ENCODE assay signal across 8 cellular contexts in genomic region chr2:8837795-8838140, GRCh38. TPM values are rescaled to one million over a fixed set of nuclear protein-coding genes. Genes with fewer than 3 reads are reported as not detected.
DNase-seq lines count a peak whose midpoint lies in the region; ATAC-seq, FAIRE-seq and TF ChIP-seq lines count a peak whose summit lies in the region.

No MANE protein-coding gene starts in this region.

- no peaks in the 10 kb centered on the region for H3K27me3 Mint-ChIP-seq in activated T-cell treated with anti-CD3 and anti-CD28 coated beads, Interleukin-2, amount 50 U/mL, for 24 hours
- peaks cover 13% of the 10 kb centered on the region for H3K27me3 Mint-ChIP-seq in activated T-helper 2 cell treated with anti-CD3 and anti-CD28 coated beads, Interferon-gamma antibody, Interleukin-2, Interleukin-4, amounts not matched to agents 10 μg/mL and 5 μg/mL and 100 μg/mL, durations not matched to agents 14 hours and 24 hours and 36 hours (ENCODE audit: low read depth)

- no peak overlapping the region for H2AFZ ChIP-seq in HepG2 (ENCODE audit: low read length)

- no peak overlapping the region for H3K27ac ChIP-seq in HepG2 (ENCODE audit: extremely low read length, insufficient read depth, low read length)
- H3K27ac ChIP-seq in upper lobe of left lung: peak overlapping the region; percentile 84 to 92 (median 86)

- H3K4me3 ChIP-seq in HepG2 (replicated peaks in 1 of 3; ENCODE audit: insufficient read depth in 1 of 3, low read depth in 2 of 3, low read length in 3 of 3) (peak overlapping the region; percentile 35 to 92 (median 48); a peak in 5 of 6 replicates), upper lobe of left lung (peak overlapping the region in 3 of 4 donors; percentile 88 to 100 (median 94))

- in situ Hi-C loops in HepG2 (cut with HindIII; ENCODE audit: extremely low pct_ligation_motif_present, low pct_unique_long_range_greater_than_20kb): no loop called here

- TF ChIP-seq POLR2A in HepG2 (IDR thresholded peaks at IDR 0.05; ENCODE audit: insufficient read depth in 1 of 2, low read depth in 2 of 2, low read length in 2 of 2): no peak
- TF ChIP-seq POLR2A in upper lobe of left lung (IDR thresholded peaks at IDR 0.05): no peak

- no peak overlapping the region for H3K27ac Mint-ChIP-seq in activated T-cell treated with anti-CD3 and anti-CD28 coated beads, Interleukin-2, amount 50 U/mL, for 24 hours
- no peak overlapping the region for H3K27ac Mint-ChIP-seq in activated T-helper 2 cell treated with anti-CD3 and anti-CD28 coated beads, Interferon-gamma antibody, Interleukin-2, Interleukin-4, amounts not matched to agents 10 μg/mL and 5 μg/mL and 100 μg/mL, durations not matched to agents 14 hours and 24 hours and 36 hours

- no peaks in the 10 kb centered on the region; the same call in 1 of the 2 replicates for H4K20me1 ChIP-seq in HepG2 (ENCODE audit: insufficient read depth, low read length)

- no peak for TF ChIP-seq CTCF in HepG2 (CRISPR knock-in tag; IDR thresholded peaks at IDR 0.05)
- TF ChIP-seq CTCF in upper lobe of left lung (IDR thresholded peaks at IDR 0.05): no peak

- H3K9me3 ChIP-seq in HepG2 (ENCODE audit: low read length) (no peaks in the 10 kb centered on the region), upper lobe of left lung (no peaks in the 10 kb centered on the region)

- H3K9ac ChIP-seq in HepG2 (ENCODE audit: insufficient read depth, low read depth, low read length): no peak overlapping the region

- 85% methylated on average over 11 of the region's 11 CpGs for WGBS in HepG2 (ENCODE audit: low lambda C conversion rate)
- 62 to 73% methylated on average over 11 of the region's 11 CpGs for WGBS in upper lobe of left lung, 2 donors

- H3K79me2 ChIP-seq in HepG2 (ENCODE audit: insufficient read depth, low read length): peaks cover 32% of the 10 kb centered on the region

- POLR2A ChIA-PET in HepG2 (lab: Yijun Ruan, JAX): no interaction called here

- intact Hi-C loops in activated T-helper 2 cell treated with anti-CD3 and anti-CD28 coated beads, Interferon-gamma antibody, Interleukin-2, Interleukin-4, amounts not matched to agents 10 μg/mL and 5 μg/mL and 100 μg/mL, durations not matched to agents 14 hours and 24 hours and 36 hours (cut with micrococcal nuclease): loop anchor here (5.0 kb wide), 1 partner anchor 1975 kb away; the partner anchor contains the start of gene PDIA6
- intact Hi-C loops in HepG2 (cut with micrococcal nuclease; ENCODE audit: unreplicated experiment): loop anchor here (1.0 kb wide), 1 partner anchor 15 kb away; no protein-coding TSS in a partner anchor

- peak; percentile 45 for DNase-seq in activated T-cell treated with anti-CD3 and anti-CD28 coated beads, Interleukin-2, amount 50 U/mL, for 24 hours
- DNase-seq in activated T-cell treated with anti-CD3 and anti-CD28 coated beads, Interleukin-2, amount 50 U/mL, for 1 hour: no peak
- no peak for DNase-seq in activated T-helper 2 cell treated with anti-CD3 and anti-CD28 coated beads, Interferon-gamma antibody, Interleukin-2, Interleukin-4, amounts not matched to agents 10 μg/mL and 5 μg/mL and 100 μg/mL, durations not matched to agents 14 hours and 24 hours and 36 hours (ENCODE audit: low spot score)
- DNase-seq in HepG2 (ENCODE audit: low spot score) (no peak), upper lobe of left lung (no peak), HT-29 (ENCODE audit: low spot score) (no peak)

- H3K4me2 ChIP-seq in HepG2 (ENCODE audit: low read depth, low read length): peak overlapping the region; percentile 71

- peak; percentile 2; the same call in 2 of the 3 replicates for ATAC-seq in HepG2
- peak; percentile 1 to 41 for ATAC-seq in upper lobe of left lung (ENCODE audit: low FRiP score in 2 of 2)
- ATAC-seq in GM18511 (IDR thresholded peaks at IDR 0.05; ENCODE audit: unreplicated experiment): no peak
- no peak for ATAC-seq in HG02588 (IDR thresholded peaks at IDR 0.05; ENCODE audit: unreplicated experiment)

- FAIRE-seq in HepG2 (lab: Jason Lieb, UNC): no peak

- TF ChIP-seq EP300 in HepG2 (IDR thresholded peaks at IDR 0.05; ENCODE audit: low read depth in 2 of 2, low read length in 2 of 2) (no peak), HepG2 (CRISPR knock-in tag; IDR thresholded peaks at IDR 0.05; ENCODE audit: borderline replicate concordance) (no peak), upper lobe of left lung (IDR thresholded peaks at IDR 0.05) (no peak)

- H3K4me1 Mint-ChIP-seq in activated T-cell treated with anti-CD3 and anti-CD28 coated beads, Interleukin-2, amount 50 U/mL, for 24 hours (ENCODE audit: low read depth): peaks cover 41% of the 10 kb centered on the region
- H3K4me1 Mint-ChIP-seq in activated T-helper 2 cell treated with anti-CD3 and anti-CD28 coated beads, Interferon-gamma antibody, Interleukin-2, Interleukin-4, amounts not matched to agents 10 μg/mL and 5 μg/mL and 100 μg/mL, durations not matched to agents 14 hours and 24 hours and 36 hours (ENCODE audit: low read depth): peaks cover 18% of the 10 kb centered on the region

- peak overlapping the region; percentile 99 for H3K4me3 Mint-ChIP-seq in activated T-cell treated with anti-CD3 and anti-CD28 coated beads, Interleukin-2, amount 50 U/mL, for 24 hours
- H3K4me3 Mint-ChIP-seq in activated T-helper 2 cell treated with anti-CD3 and anti-CD28 coated beads, Interferon-gamma antibody, Interleukin-2, Interleukin-4, amounts not matched to agents 10 μg/mL and 5 μg/mL and 100 μg/mL, durations not matched to agents 14 hours and 24 hours and 36 hours (ENCODE audit: low read depth): peak overlapping the region; percentile 47

- BruUV-seq in HepG2 (replicated peaks; lab: Mats Ljungman, UMichigan): no TSS peak

- no peaks in the 10 kb centered on the region; a peak in 1 of 5 replicates for H3K27me3 ChIP-seq in HepG2 (ENCODE audit: control insufficient read depth in 1 of 2, insufficient read depth in 2 of 2, low read length in 2 of 2)
- H3K27me3 ChIP-seq in upper lobe of left lung: no peaks in the 10 kb centered on the region

- H3K4me1 ChIP-seq in HepG2 (ENCODE audit: insufficient read depth, low read length) (peaks cover 76% of the 10 kb centered on the region), upper lobe of left lung (peaks cover 26 to 36% (median 32%) of the 10 kb centered on the region in 4 donors)

- CTCF ChIA-PET in HepG2 (lab: Yijun Ruan, JAX; ENCODE audit: low intra/inter-chr PET ratio, low total read pairs): no interaction called here

- H3K36me3 ChIP-seq in HepG2 (replicated peaks in 1 of 2; ENCODE audit: control insufficient read depth in 1 of 2, insufficient read depth in 2 of 2, low read length in 2 of 2) (no peaks in the 10 kb centered on the region), upper lobe of left lung (no peaks in the 10 kb centered on the region)

- H3K9me3 Mint-ChIP-seq in activated T-cell treated with anti-CD3 and anti-CD28 coated beads, Interleukin-2, amount 50 U/mL, for 24 hours: no peaks in the 10 kb centered on the region
- no peaks in the 10 kb centered on the region for H3K9me3 Mint-ChIP-seq in activated T-helper 2 cell treated with anti-CD3 and anti-CD28 coated beads, Interferon-gamma antibody, Interleukin-2, Interleukin-4, amounts not matched to agents 10 μg/mL and 5 μg/mL and 100 μg/mL, durations not matched to agents 14 hours and 24 hours and 36 hours

- peaks cover 3% of the 10 kb centered on the region for H3K36me3 Mint-ChIP-seq in activated T-cell treated with anti-CD3 and anti-CD28 coated beads, Interleukin-2, amount 50 U/mL, for 24 hours (ENCODE audit: low read depth)
- no peaks in the 10 kb centered on the region for H3K36me3 Mint-ChIP-seq in activated T-helper 2 cell treated with anti-CD3 and anti-CD28 coated beads, Interferon-gamma antibody, Interleukin-2, Interleukin-4, amounts not matched to agents 10 μg/mL and 5 μg/mL and 100 μg/mL, durations not matched to agents 14 hours and 24 hours and 36 hours (ENCODE audit: low read depth)

- TF ChIP-seq RAD21 in HepG2 (CRISPR knock-in tag; IDR thresholded peaks at IDR 0.05): no peak

TF ChIP-seq in HepG2, 621 proteins besides CTCF, POLR2A, EP300 and RAD21 (continues in another document):
- TF ChIP-seq PRPF4 (IDR thresholded peaks at IDR 0.05; ENCODE audit: low read depth, low read length, poor library complexity, severe bottlenecking) (peak; percentile 66), ZNF747 (CRISPR knock-in tag; IDR thresholded peaks at IDR 0.05; ENCODE audit: borderline replicate concordance) (no peak)

RNA-seq across cellular contexts. Expression of gene KIDINS220, which starts 0.4 kb away (rescaled TPM):
- 24.7 and 26.1 TPM in 2 replicates for total RNA-seq in activated T-helper 2 cell treated with anti-CD3 and anti-CD28 coated beads, Interferon-gamma antibody, Interleukin-2, Interleukin-4, amounts not matched to agents 10 μg/mL and 5 μg/mL and 100 μg/mL, durations not matched to agents 14 hours and 24 hours and 36 hours
- total RNA-seq in HepG2 (2016; rRNA removed; fragmentation: Illumina TruSeq; extraction: Trizol): 22.4 and 32.3 TPM in 2 replicates
- total RNA-seq in HepG2 (2016; cell fraction: cytosol; rRNA removed; fragmentation: Illumina TruSeq; extraction: Trizol; ENCODE audit: low read depth): 3.3 and 4.9 TPM in 2 replicates
- total RNA-seq in HepG2 (2016; cell fraction: insoluble cytoplasmic fraction; rRNA removed; fragmentation: Illumina TruSeq; extraction: Trizol): 22.9 and 30.7 TPM in 2 replicates
- total RNA-seq in HepG2 (2016; cell fraction: membrane; rRNA removed; fragmentation: Illumina TruSeq; extraction: Trizol): 5.4 and 7.1 TPM in 2 replicates
- 67.0 and 70.2 TPM in 2 replicates for total RNA-seq in HepG2 (2016; cell fraction: nucleus; rRNA removed; fragmentation: Illumina TruSeq; extraction: Trizol)
- polyA plus RNA-seq in HepG2 (2011; rRNA removed): 24.3 and 25.2 TPM in 2 replicates
- polyA plus RNA-seq in HepG2 (2011; cell fraction: cytosol; rRNA removed): 17.3 and 21.0 TPM in 2 replicates
- polyA plus RNA-seq in HepG2 (2011; cell fraction: nucleus; rRNA removed): 39.1 and 40.8 TPM in 2 replicates
- polyA plus RNA-seq in HepG2 (2012): 18.0 and 22.9 TPM in 2 replicates
- 0.63 and 0.76 TPM in 2 replicates for polyA plus RNA-seq in HepG2 (2016; cell fraction: cytosol; fragmentation: Illumina TruSeq; extraction: Trizol; ENCODE audit: low read depth)
- 10.6 and 10.9 TPM in 2 replicates for polyA plus RNA-seq in HepG2 (2016; cell fraction: insoluble cytoplasmic fraction; fragmentation: Illumina TruSeq; extraction: Trizol; ENCODE audit: low read depth)
- 1.1 and 1.4 TPM in 2 replicates for polyA plus RNA-seq in HepG2 (2016; cell fraction: membrane; fragmentation: Illumina TruSeq; extraction: Trizol; ENCODE audit: low read depth)
- polyA plus RNA-seq in HepG2 (2016; cell fraction: nucleus; fragmentation: Illumina TruSeq; extraction: Trizol; ENCODE audit: insufficient read depth, low read depth): 40.0 and 48.7 TPM in 2 replicates
- 69.7 and 110 TPM in 2 replicates for polyA minus RNA-seq in HepG2 (2011; rRNA and poly(A)+ RNA removed; ENCODE audit: low replicate concordance)
- 23.3 and 31.7 TPM in 2 replicates for polyA minus RNA-seq in HepG2 (2011; cell fraction: cytosol; rRNA and poly(A)+ RNA removed)
- 194 and 209 TPM in 2 replicates for polyA minus RNA-seq in HepG2 (2011; cell fraction: nucleus; rRNA and poly(A)+ RNA removed)
- 100 to 1,000 TPM in 2 of 6 donors, 10 to 100 TPM in 4; 58.2 to 136 (median 69.9) TPM for total RNA-seq in upper lobe of left lung
- total RNA-seq in HT-29 (2014; rRNA removed; shearing (Covaris generic)): 15.7 and 28.1 TPM in 2 replicates

Comparison
In these comparisons a context has a peak if more than half of its experiments do, and no peak if none do; other contexts are left out.
1. ATAC-seq: peak in HepG2 (single experiment) and upper lobe of left lung (2 of 2); none in GM18511 (single experiment) and HG02588 (single experiment).